In the genomic region with DNA sequence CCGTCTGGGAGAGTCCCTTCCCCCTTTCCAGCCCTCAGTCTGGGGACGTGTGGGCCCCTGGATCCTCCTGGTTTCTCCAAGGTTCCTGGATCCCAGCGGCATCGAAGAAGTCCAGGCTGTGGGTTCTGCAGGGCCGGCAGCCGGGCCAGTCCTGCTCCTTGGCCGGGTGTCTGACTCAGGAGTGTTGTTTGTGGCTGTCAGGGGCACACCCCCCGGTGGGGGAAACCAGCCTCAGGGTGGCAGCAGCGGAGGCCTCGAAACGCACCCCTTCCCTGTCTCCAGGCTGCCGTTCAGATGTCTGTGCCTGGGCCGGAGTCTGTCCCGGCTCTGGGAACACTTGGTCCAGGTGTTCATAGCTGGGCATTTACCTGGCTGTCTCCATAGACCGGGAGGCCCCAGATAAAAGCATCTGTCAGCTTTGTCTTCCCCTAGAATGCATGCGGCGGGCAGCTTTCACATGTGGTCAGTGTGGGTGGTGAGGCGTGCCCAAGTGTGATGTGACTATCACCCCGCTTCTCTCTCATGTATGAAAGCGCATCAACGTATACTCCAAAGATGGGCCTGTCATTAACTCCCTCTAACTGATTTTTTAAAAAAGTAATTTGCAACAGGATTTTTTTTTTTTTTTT, we compare ENCODE assay signal across 10 cellular contexts. TPM values are rescaled to one million over a fixed set of nuclear protein-coding genes. Genes with fewer than 3 reads are reported as not detected.
DNase-seq lines count a peak whose midpoint lies in the region; ATAC-seq and TF ChIP-seq lines count a peak whose summit lies in the region.
"Had no signal": no experiment of that assay in that cellular context is flagged by ENCODE, and none has a peak within 500 bp of the region (broad histone marks: within the 10 kb centered on the region; RNA-seq: fewer than 3 reads in every experiment).

No MANE protein-coding gene starts in this region.

- ATAC-seq in HG02610 (IDR thresholded peaks at IDR 0.05; ENCODE audit: unreplicated experiment) (peak; percentile 48), HG03095 (IDR thresholded peaks at IDR 0.05; ENCODE audit: unreplicated experiment) (no peak)

- H3K4me3 ChIP-seq in esophagus squamous epithelium: no peak overlapping the region

- no peaks in the 10 kb centered on the region for H3K36me3 ChIP-seq in esophagus squamous epithelium

- peaks cover 0 to 67% (median 0%) of the 10 kb centered on the region in 4 donors for H3K27me3 ChIP-seq in esophagus squamous epithelium

- WGBS in esophagus squamous epithelium, 2 donors: 47 to 51% methylated on average over 5 to 17 of the region's 21 CpGs

- peaks cover 0 to 21% (median 0%) of the 10 kb centered on the region in 3 donors for H3K4me1 ChIP-seq in esophagus squamous epithelium

- no peak for TF ChIP-seq POLR2A in esophagus squamous epithelium (IDR thresholded peaks at IDR 0.05)

- peak; percentile 59 to 67 for DNase-seq in activated CD8-positive, alpha-beta memory T cell treated with anti-CD3 and anti-CD28 coated beads for 4 hours (ENCODE audit: low read depth in 2 of 2)
- DNase-seq in effector CD4-positive, alpha-beta T cell: peak; percentile 47
- peak; percentile 59 to 67 for DNase-seq in stimulated activated CD8-positive, alpha-beta memory T cell treated with anti-CD3 and anti-CD28 coated beads, Interleukin-2, amount 100 ng/mL, for 48 hours (ENCODE audit: low read depth in 2 of 2)
- DNase-seq in GDM1 (lab: John Stamatoyannopoulos, UW): no peak
- DNase-seq in esophagus squamous epithelium (lab: John Stamatoyannopoulos, UW): no peak
- no peak for DNase-seq in HCEC 1CT
- DNase-seq: occipital lobe had no signal

- H3K9me3 ChIP-seq in esophagus squamous epithelium: no peaks in the 10 kb centered on the region

- no peak for TF ChIP-seq CTCF in esophagus squamous epithelium (IDR thresholded peaks at IDR 0.05)

- no peak overlapping the region for H3K27ac ChIP-seq in esophagus squamous epithelium

- intact Hi-C loops in esophagus squamous epithelium (cut with DNase I): no loop called here

RNA-seq across cellular contexts. Expression of gene RAP1GAP2, which starts 3.6 kb away (rescaled TPM):
- total RNA-seq in esophagus squamous epithelium: 10 to 100 TPM in 2 of 4 donors, 1 to 10 TPM in 2; 4.9 to 12.4 (median 10.0) TPM

RNA-seq across cellular contexts. Expression of gene CCDC92B, which starts 43.2 kb away (rescaled TPM):
- total RNA-seq in esophagus squamous epithelium: under 1 TPM in 3 of 4 donors, not detected in 1; 0.15 to 0.57 (median 0.35) TPM
- total RNA-seq: kidney epithelial cell had no signal

Comparison
In these comparisons a context has a peak if more than half of its experiments do, and no peak if none do; other contexts are left out.
1. DNase-seq: peak in activated CD8-positive, alpha-beta memory T cell treated with anti-CD3 and anti-CD28 coated beads for 4 hours (2 of 2), effector CD4-positive, alpha-beta T cell (single experiment) and stimulated activated CD8-positive, alpha-beta memory T cell treated with anti-CD3 and anti-CD28 coated beads, Interleukin-2, amount 100 ng/mL, for 48 hours (2 of 2); none in GDM1 (single experiment), esophagus squamous epithelium (single experiment) and HCEC 1CT (single experiment).